Comparison of ENCODE assay signal across 7 cellular contexts in genomic region chr17:21252875-21253645, GRCh38. TPM values are rescaled to one million over a fixed set of nuclear protein-coding genes. Genes with fewer than 3 reads are reported as not detected.
DNase-seq lines count a peak whose midpoint lies in the region; ATAC-seq and TF ChIP-seq lines count a peak whose summit lies in the region.

NATD1 (minus strand) TSS chr17:21253410; CDS start chr17:21253264, 146 bp downstream.

- H3K4me3 Mint-ChIP-seq in chondrocyte (ENCODE audit: unreplicated experiment): peak within 1 kb of the TSS; percentile 78

- no peak for TF ChIP-seq CTCF in chondrocyte (IDR thresholded peaks at IDR 0.05)

- H3K4me1 Mint-ChIP-seq in chondrocyte (ENCODE audit: low read depth): peaks cover 35% of the 10 kb centered on the region

- H3K9me3 Mint-ChIP-seq in chondrocyte (ENCODE audit: low read depth): no peaks in the 10 kb centered on the region

- H3K27me3 Mint-ChIP-seq in chondrocyte (ENCODE audit: low read depth): no peaks in the 10 kb centered on the region

- DNase-seq in NCI-H2227 treated with DMSO at 0.1 percent for 48 hours (lab: John Stamatoyannopoulos, UW) (peak; percentile 58), chondrocyte (ENCODE audit: low spot score) (no peak), kidney tubule cell (ENCODE audit: low spot score) (peak; percentile 83)
- peak; percentile 64 for DNase-seq in activated CD4-positive, alpha-beta T cell treated with anti-CD3 and anti-CD28 coated beads for 1 hour
- peak; percentile 40 to 59 for DNase-seq in stimulated activated CD4-positive, alpha-beta T cell treated with anti-CD3 and anti-CD28 coated beads, Interleukin-15, amount 100 ng/mL, for 48 hours (ENCODE audit: low read depth in 2 of 2)

- ATAC-seq in GM18511 (IDR thresholded peaks at IDR 0.05; ENCODE audit: unreplicated experiment) (peak; percentile 83), HG02885 (IDR thresholded peaks at IDR 0.05; ENCODE audit: poor library complexity, unreplicated experiment) (peak; percentile 81)

- H3K27ac Mint-ChIP-seq in chondrocyte (ENCODE audit: unreplicated experiment): peak within 1 kb of the TSS; percentile 54

- H3K36me3 Mint-ChIP-seq in chondrocyte (ENCODE audit: low read depth): no peaks in the 10 kb centered on the region

RNA-seq across cellular contexts. Expression of gene NATD1, which starts in this region (rescaled TPM):
- total RNA-seq in chondrocyte: 8.2 to 18.6 TPM (median 17.2 TPM) in 3 replicates
